ENCODE assay signal across 1 cellular context in genomic region chrX:323721-324628, GRCh38.
TF ChIP-seq lines count a peak whose summit lies in the region.

No MANE protein-coding gene starts in this region.

TF ChIP-seq in HEK293, 187 proteins besides CTCF, POLR2A, EP300 and RAD21 (continued from another document):
- TF ChIP-seq ZNF768 (tag by site-specific recombination; IDR thresholded peaks at IDR 0.05): no peak
- TF ChIP-seq ZNF580 (tag by site-specific recombination; IDR thresholded peaks at IDR 0.05): 0 out of 2 replicates have a peak, but pooled peaks have one; percentile 17
- peak; percentile 64; the same call in 1 of the 2 replicates for TF ChIP-seq ZNF121 (tag by site-specific recombination; IDR thresholded peaks at IDR 0.05)
- no peak for TF ChIP-seq ZFP3 (tag by site-specific recombination; IDR thresholded peaks at IDR 0.05; ENCODE audit: low read depth)
